Comparison of ENCODE assay signal across 8 cellular contexts in genomic region chr7:23205861-23206510, GRCh38. TPM values are rescaled to one million over a fixed set of nuclear protein-coding genes. Genes with fewer than 3 reads are reported as not detected.
A peak's percentile ranks its signal among the peaks of the same experiment; 100 is the strongest.
DNase-seq lines count a peak whose midpoint lies in the region; ATAC-seq and TF ChIP-seq lines count a peak whose summit lies in the region.

No MANE protein-coding gene starts in this region.

- TF ChIP-seq CTCF in choroid plexus epithelial cell (conservative IDR thresholded peaks at IDR 0.05; ENCODE audit: low read depth, low read length) (no peak), left lung (IDR thresholded peaks at IDR 0.05) (no peak)

- H3K9me2 ChIP-seq in Karpas-422 (replicated peaks; ENCODE audit: insufficient read depth, low read length) = no peaks in the 10 kb centered on the region

- H3K27me3 ChIP-seq in left lung (peaks cover 0 to 22% of the 10 kb centered on the region in 2 donors), thymus (ENCODE audit: control insufficient read depth, insufficient read depth) (peaks cover 3% of the 10 kb centered on the region), Karpas-422 (ENCODE audit: low read length) (no peaks in the 10 kb centered on the region)

- H3K4me3 Mint-ChIP-seq in activated CD4-positive, alpha-beta T cell treated with anti-CD3 and anti-CD28 coated beads, Interleukin-2, amount 10 ng/mL, durations not matched to agents 24 days and 14 days = peak overlapping the region; percentile 28

- H3K36me3 Mint-ChIP-seq in activated CD4-positive, alpha-beta T cell treated with anti-CD3 and anti-CD28 coated beads, Interleukin-2, amount 10 ng/mL, durations not matched to agents 24 days and 14 days (ENCODE audit: low read depth) = peaks cover 34% of the 10 kb centered on the region

- peaks cover 31% of the 10 kb centered on the region for H3K27me3 Mint-ChIP-seq in activated CD4-positive, alpha-beta T cell treated with anti-CD3 and anti-CD28 coated beads, Interleukin-2, amount 10 ng/mL, durations not matched to agents 24 days and 14 days

- DNase-seq in activated CD4-positive, alpha-beta T cell treated with anti-CD3 and anti-CD28 coated beads, Interleukin-2, amount 10 ng/mL, durations not matched to agents 24 days and 14 days = no peak
- no peak for DNase-seq in activated CD4-positive, alpha-beta T cell treated with anti-CD3 and anti-CD28 coated beads for 4 hours
- DNase-seq in choroid plexus epithelial cell (ENCODE audit: low read depth) (peak; percentile 49), left lung (peak in 1 of 2 donors; percentile 85), T-helper 9 cell (no peak), Karpas-422 (no peak), NCI-H345 treated with DMSO at 0.1 percent for 48 hours (lab: John Stamatoyannopoulos, UW; ENCODE audit: unreplicated experiment) (no peak)

- peak overlapping the region; percentile 57 for H3K4me3 ChIP-seq in choroid plexus epithelial cell (ENCODE audit: low read depth, low read length)
- peak overlapping the region; percentile 24 for H3K4me3 ChIP-seq in left lung
- H3K4me3 ChIP-seq in thymus (ENCODE audit: low read length) = peak overlapping the region; percentile 51
- no peak overlapping the region for H3K4me3 ChIP-seq in Karpas-422 (ENCODE audit: low read length)

- H3K4me1 ChIP-seq in left lung (peaks cover 0 to 28% of the 10 kb centered on the region in 2 donors), thymus (ENCODE audit: control insufficient read depth, insufficient read depth, low read length) (no peaks in the 10 kb centered on the region), Karpas-422 (ENCODE audit: low read length) (no peaks in the 10 kb centered on the region)

- H3K4me2 ChIP-seq in Karpas-422 (ENCODE audit: low read depth, low read length, poor library complexity, severe bottlenecking) = no peak overlapping the region

- H3K4me1 Mint-ChIP-seq in activated CD4-positive, alpha-beta T cell treated with anti-CD3 and anti-CD28 coated beads, Interleukin-2, amount 10 ng/mL, durations not matched to agents 24 days and 14 days = no peaks in the 10 kb centered on the region

- no peaks in the 10 kb centered on the region for H3K79me2 ChIP-seq in Karpas-422 (ENCODE audit: low read length)

- intact Hi-C loops in activated CD4-positive, alpha-beta T cell treated with anti-CD3 and anti-CD28 coated beads, Interleukin-2, amount 10 ng/mL, durations not matched to agents 24 days and 14 days (cut with micrococcal nuclease) = no loop called here
- intact Hi-C loops in left lung (cut with DNase I) = no loop called here

- H3K9me3 ChIP-seq in left lung (no peaks in the 10 kb centered on the region), thymus (ENCODE audit: control insufficient read depth) (no peaks in the 10 kb centered on the region), Karpas-422 (ENCODE audit: low read length) (no peaks in the 10 kb centered on the region)

- WGBS in thymus = 17% methylated on average over 69 of the region's 69 CpGs

- H2AFZ ChIP-seq in Karpas-422 (ENCODE audit: low read length) = no peak overlapping the region

- no peak overlapping the region for H3K9ac ChIP-seq in Karpas-422 (ENCODE audit: low read length)

- H4K20me1 ChIP-seq in Karpas-422 (ENCODE audit: insufficient read depth, low read depth, low read length) = no peaks in the 10 kb centered on the region

- peak; percentile 79 for ATAC-seq in left lung

- H3K27ac ChIP-seq in left lung (peak overlapping the region; percentile 55 to 57), thymus (ENCODE audit: low read depth) (peak overlapping the region; percentile 71), Karpas-422 (ENCODE audit: low read length) (no peak overlapping the region)

- no peak overlapping the region for H3K27ac Mint-ChIP-seq in activated CD4-positive, alpha-beta T cell treated with anti-CD3 and anti-CD28 coated beads, Interleukin-2, amount 10 ng/mL, durations not matched to agents 24 days and 14 days

- H3K36me3 ChIP-seq in left lung (peaks cover 0 to 20% of the 10 kb centered on the region in 2 donors), thymus (ENCODE audit: control insufficient read depth, insufficient read depth) (peaks cover 7% of the 10 kb centered on the region), Karpas-422 (ENCODE audit: insufficient read depth, low read length) (peaks cover 7% of the 10 kb centered on the region; the same call in 1 of the 2 replicates)

- no peaks in the 10 kb centered on the region for H3K9me3 Mint-ChIP-seq in activated CD4-positive, alpha-beta T cell treated with anti-CD3 and anti-CD28 coated beads, Interleukin-2, amount 10 ng/mL, durations not matched to agents 24 days and 14 days

RNA-seq across cellular contexts. Expression of gene NUP42, which starts 24.1 kb away (rescaled TPM):
- 51.9 and 60.9 TPM in 2 replicates for total RNA-seq in activated CD4-positive, alpha-beta T cell treated with anti-CD3 and anti-CD28 coated beads, Interleukin-2, amount 10 ng/mL, durations not matched to agents 24 days and 14 days
- total RNA-seq in left lung = 10 to 100 TPM; 23.3 to 33.6 TPM
- polyA plus RNA-seq in thymus = 53.8 TPM
- 68.6 and 94.8 TPM in 2 replicates for total RNA-seq in Karpas-422 (2014; rRNA removed; shearing (Covaris generic); ENCODE audit: low replicate concordance)

RNA-seq across cellular contexts. Expression of gene GPNMB, which starts 40.6 kb away (rescaled TPM):
- 0.95 and 1.3 TPM in 2 replicates for total RNA-seq in activated CD4-positive, alpha-beta T cell treated with anti-CD3 and anti-CD28 coated beads, Interleukin-2, amount 10 ng/mL, durations not matched to agents 24 days and 14 days
- total RNA-seq in left lung = 100 to 1,000 TPM; 236 to 290 TPM
- polyA plus RNA-seq in thymus = 150 TPM
- 6.3 and 11.8 TPM in 2 replicates for total RNA-seq in Karpas-422 (2014; rRNA removed; shearing (Covaris generic); ENCODE audit: low replicate concordance)

Comparison
In these comparisons a context has a peak if more than half of its experiments do, and no peak if none do; other contexts are left out.
1. RNA of gene GPNMB, which starts 40.6 kb away (total RNA-seq): 236 to 290 TPM in left lung; 6.3 to 11.8 TPM in Karpas-422 and 0.95 to 1.3 TPM in activated CD4-positive, alpha-beta T cell treated with anti-CD3 and anti-CD28 coated beads, Interleukin-2, amount 10 ng/mL, durations not matched to agents 24 days and 14 days; every median in the first group is over 10 times any median in the second.